In genomic region chr11:124070906-124071621, GRCh38 we compare ENCODE assay signal across 8 cellular contexts. TPM values are rescaled to one million over a fixed set of nuclear protein-coding genes. Genes with fewer than 3 reads are reported as not detected.
A peak's percentile ranks its signal among the peaks of the same experiment; 100 is the strongest.
DNase-seq lines count a peak whose midpoint lies in the region; ATAC-seq and TF ChIP-seq lines count a peak whose summit lies in the region.

No MANE protein-coding gene starts in this region.

- CTCF ChIA-PET in activated naive CD4-positive, alpha-beta T cell treated with anti-CD3 and anti-CD28 coated beads for 36 hours (lab: Charles Lee), result interaction anchor here (0.6 to 3.1 kb wide), 14 partner anchors 11 to 513 kb away, joined by 3 to 37 read pairs (median 4); partner anchors contain the start of gene VWA5A

- TF ChIP-seq EP300 in Ishikawa (IDR thresholded peaks at IDR 0.05; ENCODE audit: borderline replicate concordance), result no peak

- DNase-seq in ELF-1 (ENCODE audit: low read depth, low spot score), result peak; percentile 77
- DNase-seq in SK-MEL-5 (ENCODE audit: low read depth, low spot score), result peak; percentile 67
- DNase-seq in activated naive CD4-positive, alpha-beta T cell treated with anti-CD3 and anti-CD28 coated beads for 36 hours, result peak; percentile 81
- DNase-seq in glutamatergic neuron, result peak; percentile 82
- peak; percentile 82 for DNase-seq in retina
- DNase-seq in omental fat pad (ENCODE audit: low spot score), result no peak

- no peak overlapping the region for H3K27ac Mint-ChIP-seq in activated naive CD4-positive, alpha-beta T cell treated with anti-CD3 and anti-CD28 coated beads for 36 hours
- no peak overlapping the region for H3K27ac Mint-ChIP-seq in glutamatergic neuron (ENCODE audit: unreplicated experiment)

- TF ChIP-seq CTCF in glutamatergic neuron (IDR thresholded peaks at IDR 0.05; ENCODE audit: partially characterized antibody, unreplicated experiment) (peak; percentile 84), omental fat pad (IDR thresholded peaks at IDR 0.05) (peak in 1 of 3 donors; percentile 43)

- H3K27me3 Mint-ChIP-seq in activated naive CD4-positive, alpha-beta T cell treated with anti-CD3 and anti-CD28 coated beads for 36 hours (ENCODE audit: low read depth), result peaks cover 39% of the 10 kb centered on the region
- H3K27me3 Mint-ChIP-seq in glutamatergic neuron (ENCODE audit: unreplicated experiment), result no peaks in the 10 kb centered on the region

- peak; percentile 70 for TF ChIP-seq RAD21 in Ishikawa (IDR thresholded peaks at IDR 0.05; ENCODE audit: low read depth)

- ATAC-seq in GM21619 (IDR thresholded peaks at IDR 0.05; ENCODE audit: unreplicated experiment) (peak; percentile 88), omental fat pad (ENCODE audit: low FRiP score) (no peak)

- intact Hi-C loops in activated naive CD4-positive, alpha-beta T cell treated with anti-CD3 and anti-CD28 coated beads for 36 hours (cut with micrococcal nuclease), result loop anchor here (1.0 to 10.0 kb wide), 5 partner anchors 44 to 520 kb away; partner anchors contain the start of genes VWA5A and ZNF202

- H3K4me3 Mint-ChIP-seq in activated naive CD4-positive, alpha-beta T cell treated with anti-CD3 and anti-CD28 coated beads for 36 hours, result no peak overlapping the region
- no peak overlapping the region for H3K4me3 Mint-ChIP-seq in glutamatergic neuron (ENCODE audit: unreplicated experiment)

- in situ Hi-C loops in SK-MEL-5 (cut with HindIII; ENCODE audit: low pct_unique_long_range_greater_than_20kb, low sequenced_read_pairs), result no loop called here

- H3K36me3 Mint-ChIP-seq in activated naive CD4-positive, alpha-beta T cell treated with anti-CD3 and anti-CD28 coated beads for 36 hours (ENCODE audit: low read depth), result no peaks in the 10 kb centered on the region
- no peaks in the 10 kb centered on the region for H3K36me3 Mint-ChIP-seq in glutamatergic neuron (ENCODE audit: unreplicated experiment)

- H3K4me1 Mint-ChIP-seq in activated naive CD4-positive, alpha-beta T cell treated with anti-CD3 and anti-CD28 coated beads for 36 hours (ENCODE audit: low read depth), result peaks cover 12% of the 10 kb centered on the region
- H3K4me1 Mint-ChIP-seq in glutamatergic neuron (ENCODE audit: low read depth, unreplicated experiment), result peaks cover 12% of the 10 kb centered on the region

- H3K9me3 Mint-ChIP-seq in activated naive CD4-positive, alpha-beta T cell treated with anti-CD3 and anti-CD28 coated beads for 36 hours, result no peaks in the 10 kb centered on the region
- H3K9me3 Mint-ChIP-seq in glutamatergic neuron (ENCODE audit: unreplicated experiment), result peaks cover 1% of the 10 kb centered on the region

TF ChIP-seq in Ishikawa, 13 proteins besides CTCF, POLR2A, EP300 and RAD21:
- TF ChIP-seq ZBTB7A (IDR thresholded peaks at IDR 0.05; ENCODE audit: low read depth), result no peak
- TF ChIP-seq CREB1 (IDR thresholded peaks at IDR 0.05; ENCODE audit: low read depth), result no peak
- no peak for TF ChIP-seq TEAD4 (IDR thresholded peaks at IDR 0.05)
- TF ChIP-seq EGR1 (IDR thresholded peaks at IDR 0.05), result no peak
- no peak for TF ChIP-seq USF1 (IDR thresholded peaks at IDR 0.05)
- no peak for TF ChIP-seq CEBPB (IDR thresholded peaks at IDR 0.05)
- no peak for TF ChIP-seq TAF1 (IDR thresholded peaks at IDR 0.05; ENCODE audit: low read depth)
- no peak for TF ChIP-seq FOXM1 (IDR thresholded peaks at IDR 0.05; ENCODE audit: borderline replicate concordance, low read depth)
- no peak for TF ChIP-seq YY1 (IDR thresholded peaks at IDR 0.05; ENCODE audit: low read depth)
- TF ChIP-seq REST (IDR thresholded peaks at IDR 0.05; ENCODE audit: low read depth), result no peak
- TF ChIP-seq MAX (IDR thresholded peaks at IDR 0.05), result no peak
- TF ChIP-seq TCF12 (IDR thresholded peaks at IDR 0.05; ENCODE audit: low read depth), result no peak
- TF ChIP-seq NFIC (IDR thresholded peaks at IDR 0.05), result no peak

RNA-seq across cellular contexts. Expression of gene OR10G7, which starts 29.9 kb away (rescaled TPM):
- total RNA-seq in SK-MEL-5 (2014; rRNA removed; shearing (Covaris generic)), result not detected in 2 replicates
- polyA plus RNA-seq in SK-MEL-5 (2015; cell fraction: cytosol; rRNA removed), result not detected in 2 replicates
- polyA plus RNA-seq in SK-MEL-5 (2015; cell fraction: nucleus; rRNA removed), result not detected in 2 replicates
- total RNA-seq in activated naive CD4-positive, alpha-beta T cell treated with anti-CD3 and anti-CD28 coated beads for 36 hours, result not detected
- total RNA-seq in glutamatergic neuron (ENCODE audit: unreplicated experiment) (not detected), omental fat pad (not detected)

RNA-seq across cellular contexts. Expression of gene VWA5A, which starts 44.2 kb away (rescaled TPM):
- total RNA-seq in SK-MEL-5 (2014; rRNA removed; shearing (Covaris generic)), result 5.2 and 6.6 TPM in 2 replicates
- polyA plus RNA-seq in SK-MEL-5 (2015; cell fraction: cytosol; rRNA removed), result 6.2 and 7.6 TPM in 2 replicates
- polyA plus RNA-seq in SK-MEL-5 (2015; cell fraction: nucleus; rRNA removed), result 21.9 and 23.9 TPM in 2 replicates
- 10 to 100 TPM in 1 of 2 experiments, 1 to 10 TPM in 1; 9.7 to 11.4 TPM for total RNA-seq in activated naive CD4-positive, alpha-beta T cell treated with anti-CD3 and anti-CD28 coated beads for 36 hours
- total RNA-seq in glutamatergic neuron (ENCODE audit: unreplicated experiment) (2.6 TPM), omental fat pad (10 to 100 TPM in 3 of 4 donors, 1 to 10 TPM in 1; 9.7 to 19.5 (median 15.0) TPM)

RNA-seq across cellular contexts. Expression of gene OR10G8, which starts 44.5 kb away (rescaled TPM):
- total RNA-seq in SK-MEL-5 (2014; rRNA removed; shearing (Covaris generic)), result not detected in 2 replicates
- not detected in 2 replicates for polyA plus RNA-seq in SK-MEL-5 (2015; cell fraction: cytosol; rRNA removed)
- not detected in 2 replicates for polyA plus RNA-seq in SK-MEL-5 (2015; cell fraction: nucleus; rRNA removed)
- total RNA-seq in activated naive CD4-positive, alpha-beta T cell treated with anti-CD3 and anti-CD28 coated beads for 36 hours, result not detected
- total RNA-seq in glutamatergic neuron (ENCODE audit: unreplicated experiment) (not detected), omental fat pad (not detected)

RNA-seq across cellular contexts. Expression of gene OR10G9, which starts 48.3 kb away (rescaled TPM):
- not detected in 2 replicates for total RNA-seq in SK-MEL-5 (2014; rRNA removed; shearing (Covaris generic))
- polyA plus RNA-seq in SK-MEL-5 (2015; cell fraction: cytosol; rRNA removed), result not detected in 2 replicates
- not detected in 2 replicates for polyA plus RNA-seq in SK-MEL-5 (2015; cell fraction: nucleus; rRNA removed)
- not detected for total RNA-seq in activated naive CD4-positive, alpha-beta T cell treated with anti-CD3 and anti-CD28 coated beads for 36 hours
- not detected for total RNA-seq in glutamatergic neuron (ENCODE audit: unreplicated experiment)
- total RNA-seq in omental fat pad, result not detected

RNA-seq across cellular contexts. Expression of gene OR10G4, which starts 58.3 kb away (rescaled TPM):
- not detected in 2 replicates for total RNA-seq in SK-MEL-5 (2014; rRNA removed; shearing (Covaris generic))
- not detected in 2 replicates for polyA plus RNA-seq in SK-MEL-5 (2015; cell fraction: cytosol; rRNA removed)
- polyA plus RNA-seq in SK-MEL-5 (2015; cell fraction: nucleus; rRNA removed), result not detected in 2 replicates
- not detected for total RNA-seq in activated naive CD4-positive, alpha-beta T cell treated with anti-CD3 and anti-CD28 coated beads for 36 hours
- total RNA-seq in glutamatergic neuron (ENCODE audit: unreplicated experiment) (not detected), omental fat pad (not detected)
